ENCODE assay signal across 8 cellular contexts in genomic region chr9:110050925-110051355, GRCh38.
DNase-seq lines count a peak whose midpoint lies in the region; ATAC-seq, FAIRE-seq and TF ChIP-seq lines count a peak whose summit lies in the region.

No MANE protein-coding gene starts in this region.

- H3K4me3 ChIP-seq in DND-41 (ENCODE audit: low read depth in 1 of 2, low read length in 2 of 2) (peak overlapping the region; percentile 77 to 88; a peak in 3 of 4 replicates), urinary bladder (ENCODE audit: low read depth, low read length) (peak overlapping the region; percentile 3)

- H3K79me2 ChIP-seq in DND-41 (ENCODE audit: insufficient read depth, low read length) = peaks cover 79% of the 10 kb centered on the region

- CTCF ChIA-PET in WTC11 (lab: Charles Lee) = interaction anchor here (1.2 kb wide), 2 partner anchors 92 to 148 kb away, joined by 5 to 9 read pairs; no protein-coding TSS in a partner anchor

- peaks cover 49% of the 10 kb centered on the region for H3K4me1 Mint-ChIP-seq in WTC11

- peak overlapping the region; percentile 100 for H3K4me2 ChIP-seq in DND-41 (ENCODE audit: insufficient read depth, low read length)

- no peak for FAIRE-seq in frontal cortex (lab: Jason Lieb, UNC)

- DNase-seq in DND-41 (peak; percentile 59), WTC11 (ENCODE audit: low spot score) (no peak), left ventricle myocardium superior (no peak), NCI-H526 treated with DMSO at 0.1 percent for 48 hours (lab: John Stamatoyannopoulos, UW) (no peak), frontal cortex (ENCODE audit: low spot score in 2 of 2) (no peak)

- no peak overlapping the region for H3K27ac Mint-ChIP-seq in WTC11

- peaks cover 39% of the 10 kb centered on the region for H4K20me1 ChIP-seq in DND-41 (ENCODE audit: insufficient read depth, low read length)

- peak overlapping the region; percentile 87 for H3K9ac ChIP-seq in DND-41 (ENCODE audit: low read depth, low read length)

- H3K9me3 ChIP-seq in DND-41 (ENCODE audit: insufficient read depth, low read length, severe bottlenecking) = no peaks in the 10 kb centered on the region

- no peak overlapping the region for H2AFZ ChIP-seq in DND-41 (ENCODE audit: low read depth, low read length)

- peaks cover 3% of the 10 kb centered on the region for H3K27me3 ChIP-seq in DND-41 (ENCODE audit: insufficient read depth, low read length, poor library complexity)

- peak overlapping the region; percentile 87; the same call in 1 of the 2 replicates for H3K4me3 Mint-ChIP-seq in WTC11

- POLR2A ChIA-PET in WTC11 (lab: Charles Lee) = no interaction called here

- TF ChIP-seq CTCF in DND-41 (IDR thresholded peaks at IDR 0.05; ENCODE audit: borderline replicate concordance, extremely low read depth, low read length, poor library complexity, severe bottlenecking) (no peak), WTC11 (IDR thresholded peaks at IDR 0.05) (no peak)

- no peaks in the 10 kb centered on the region for H3K9me3 Mint-ChIP-seq in WTC11

- peaks cover 14% of the 10 kb centered on the region for H3K27me3 Mint-ChIP-seq in WTC11 (ENCODE audit: low read depth)

- H3K36me3 Mint-ChIP-seq in WTC11 = no peaks in the 10 kb centered on the region

- ATAC-seq in DND-41 (ENCODE audit: insufficient read depth, low read depth) = peak; percentile 60
- peak; percentile 36 for ATAC-seq in GM19463 (IDR thresholded peaks at IDR 0.05; ENCODE audit: unreplicated experiment)
- peak; percentile 38 for ATAC-seq in HG03571 (IDR thresholded peaks at IDR 0.05; ENCODE audit: unreplicated experiment)
- no peak for ATAC-seq in WTC11
- peak; percentile 13 for ATAC-seq in left ventricle myocardium superior

- WGBS in urinary bladder = 40% methylated on average over 1 of the region's 1 CpG

- H3K27ac ChIP-seq in DND-41 (ENCODE audit: low read length) (peak overlapping the region; percentile 91), urinary bladder (ENCODE audit: low read depth) (no peak overlapping the region)

- H3K36me3 ChIP-seq in DND-41 (ENCODE audit: insufficient read depth, low read length) (peaks cover 9% of the 10 kb centered on the region), urinary bladder (ENCODE audit: insufficient read depth) (no peaks in the 10 kb centered on the region)

- intact Hi-C loops in left ventricle myocardium superior (cut with micrococcal nuclease) = loop anchor here (10.0 kb wide), 1 partner anchor 146 kb away; no protein-coding TSS in a partner anchor

- peaks cover 54% of the 10 kb centered on the region for H3K4me1 ChIP-seq in DND-41 (ENCODE audit: insufficient read depth, low read length)
- H3K4me1 ChIP-seq in urinary bladder (ENCODE audit: insufficient read depth) = no peaks in the 10 kb centered on the region

TF ChIP-seq in WTC11, 78 proteins besides CTCF, POLR2A, EP300 and RAD21 (continues in another document):
- TF ChIP-seq ZNF425 (CRISPR knock-in tag; conservative IDR thresholded peaks at IDR 0.05) = no peak
- no peak for TF ChIP-seq ZBTB43 (CRISPR knock-in tag; IDR thresholded peaks at IDR 0.05)
- no peak for TF ChIP-seq SOX15 (CRISPR knock-in tag; IDR thresholded peaks at IDR 0.05)
- no peak for TF ChIP-seq ZNF281 (CRISPR knock-in tag; IDR thresholded peaks at IDR 0.05)
- TF ChIP-seq ZBTB21 (CRISPR knock-in tag; IDR thresholded peaks at IDR 0.05; ENCODE audit: borderline replicate concordance) = no peak
- TF ChIP-seq TEAD4 (CRISPR knock-in tag; IDR thresholded peaks at IDR 0.05) = no peak
- TF ChIP-seq AFF4 (CRISPR knock-in tag; IDR thresholded peaks at IDR 0.05; ENCODE audit: borderline replicate concordance) = no peak
- TF ChIP-seq ATF1 (CRISPR knock-in tag; IDR thresholded peaks at IDR 0.05) = no peak
- TF ChIP-seq NFATC4 (CRISPR knock-in tag; IDR thresholded peaks at IDR 0.05) = no peak
- TF ChIP-seq USF1 (CRISPR knock-in tag; IDR thresholded peaks at IDR 0.05) = no peak
